10 cellular contexts compared by ENCODE assay signal in the genomic region with DNA sequence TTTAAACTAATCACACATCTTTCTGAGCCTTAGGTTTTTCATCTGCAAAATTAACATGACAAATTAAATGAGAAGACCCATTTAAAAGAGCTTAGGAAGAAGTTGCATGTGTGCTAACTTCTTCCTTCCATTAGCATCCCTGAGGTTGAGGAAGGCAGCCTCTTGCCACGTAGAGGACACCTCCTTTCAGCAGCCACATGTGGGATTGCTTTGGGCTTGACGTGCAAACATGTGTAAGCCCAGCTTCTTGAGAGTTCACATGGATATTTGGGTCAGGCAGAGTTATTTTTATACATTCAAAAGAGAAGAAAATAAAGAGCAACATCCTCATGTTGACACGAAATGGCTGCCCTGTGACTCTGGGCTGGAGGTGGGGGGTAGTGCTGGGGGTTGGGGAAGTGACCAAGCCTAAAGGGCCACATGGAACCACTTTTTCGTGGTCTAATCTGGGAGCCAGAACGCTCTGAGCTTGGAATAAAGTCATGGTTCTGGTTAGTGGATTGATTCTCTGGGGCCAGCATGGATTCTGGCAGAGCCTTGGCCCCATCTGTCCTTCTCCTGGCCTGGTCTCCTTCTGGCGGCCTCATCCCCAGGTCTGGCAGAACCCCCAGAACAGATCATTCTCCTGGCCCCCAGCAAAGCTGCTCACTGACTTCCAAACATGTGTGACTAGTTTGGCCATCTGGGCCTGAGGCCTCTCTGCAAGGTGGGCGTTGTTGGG.
"Had no signal": no experiment of that assay in that cellular context is flagged by ENCODE, and none has a peak within 500 bp of the region (broad histone marks: within the 10 kb centered on the region; RNA-seq: fewer than 3 reads in every experiment).

No MANE protein-coding gene starts in this region.

- DNase-seq: activated CD4-positive, alpha-beta T cell treated with anti-CD3 and anti-CD28 coated beads, Interleukin-2, amount 10 ng/mL, durations not matched to agents 7 days and 5 days; activated CD4-positive, CD25-positive, alpha-beta regulatory T cell; activated effector memory CD4-positive, alpha-beta T cell treated with Interleukin-2 at 50 U/mL for 16 hours; effector CD4-positive, alpha-beta T cell; head of caudate nucleus; SJCRH30 had no signal

- H3K27ac Mint-ChIP-seq: activated CD4-positive, alpha-beta T cell treated with anti-CD3 and anti-CD28 coated beads, Interleukin-2, amount 10 ng/mL, durations not matched to agents 7 days and 5 days; activated naive CD8-positive, alpha-beta T cell had no signal

- H3K9me3 ChIP-seq: SJCRH30, tibial nerve had no signal

- H3K36me3 ChIP-seq: SJCRH30, tibial nerve had no signal

- H3K4me3 Mint-ChIP-seq: activated CD4-positive, alpha-beta T cell treated with anti-CD3 and anti-CD28 coated beads, Interleukin-2, amount 10 ng/mL, durations not matched to agents 7 days and 5 days; activated naive CD8-positive, alpha-beta T cell; neural crest cell had no signal

- H3K4me1 Mint-ChIP-seq: activated CD4-positive, alpha-beta T cell treated with anti-CD3 and anti-CD28 coated beads, Interleukin-2, amount 10 ng/mL, durations not matched to agents 7 days and 5 days; neural crest cell had no signal

- H3K9me3 Mint-ChIP-seq: activated CD4-positive, alpha-beta T cell treated with anti-CD3 and anti-CD28 coated beads, Interleukin-2, amount 10 ng/mL, durations not matched to agents 7 days and 5 days; neural crest cell had no signal

- H3K4me3 ChIP-seq: coronary artery, SJCRH30, tibial nerve had no signal

- H3K27me3 ChIP-seq: SJCRH30, tibial nerve had no signal

- H3K36me3 Mint-ChIP-seq: activated naive CD8-positive, alpha-beta T cell had no signal

- H3K4me1 ChIP-seq: SJCRH30 had no signal

- H3K27ac ChIP-seq: coronary artery, SJCRH30 had no signal
